ENCODE assay signal across 1 cellular context in genomic region chr7:102153586-102153948, GRCh38.
A peak's percentile ranks its signal among the peaks of the same experiment; 100 is the strongest.
TF ChIP-seq lines count a peak whose summit lies in the region.

No MANE protein-coding gene starts in this region.

TF ChIP-seq in WTC11, 78 proteins besides CTCF, POLR2A, EP300 and RAD21:
- no peak for TF ChIP-seq MYBL2 (CRISPR knock-in tag; IDR thresholded peaks at IDR 0.05)
- TF ChIP-seq ZMAT4 (CRISPR knock-in tag; IDR thresholded peaks at IDR 0.05), result no peak
- 0 out of 2 replicates have a peak, but pooled peaks have one; percentile 37 for TF ChIP-seq TP53 (CRISPR knock-in tag; IDR thresholded peaks at IDR 0.05)
TF ChIP-seq in WTC11: peak in this region for 1.
